8 cellular contexts compared by ENCODE assay signal in genomic region chr12:98939350-98939749, GRCh38.
DNase-seq lines count a peak whose midpoint lies in the region; ATAC-seq and TF ChIP-seq lines count a peak whose summit lies in the region.

No MANE protein-coding gene starts in this region.

- H3K4me1 ChIP-seq in heart left ventricle (no peaks in the 10 kb centered on the region), testis (no peaks in the 10 kb centered on the region)

- POLR2A ChIA-PET in RWPE1 (lab: Yijun Ruan, JAX; ENCODE audit: low non-redundant PET): no interaction called here

- TF ChIP-seq POLR2A in heart left ventricle (IDR thresholded peaks at IDR 0.05): no peak
- TF ChIP-seq POLR2A in testis (IDR thresholded peaks at IDR 0.05): no peak

- TF ChIP-seq CTCF in heart left ventricle (IDR thresholded peaks at IDR 0.05) (peak in 8 of 12 donors; percentile 7 to 35 (median 26)), RWPE1 (conservative IDR thresholded peaks at IDR 0.05; ENCODE audit: low read depth) (peak; percentile 23; the same call in 1 of the 2 replicates), testis (IDR thresholded peaks at IDR 0.05) (peak in 2 of 3 experiments; percentile 28 to 40)

- H3K27me3 ChIP-seq in heart left ventricle (no peaks in the 10 kb centered on the region), testis (no peaks in the 10 kb centered on the region)

- H3K36me3 ChIP-seq in heart left ventricle (no peaks in the 10 kb centered on the region), testis (ENCODE audit: low read depth, missing control alignments) (no peaks in the 10 kb centered on the region)

- CTCF ChIA-PET in RWPE1 (lab: Yijun Ruan, JAX): no interaction called here

- H3K9me3 ChIP-seq in heart left ventricle (peaks cover 0 to 15% (median 0%) of the 10 kb centered on the region in 12 donors), testis (no peaks in the 10 kb centered on the region)

- H3K4me3 ChIP-seq in heart left ventricle: no peak overlapping the region
- no peak overlapping the region for H3K4me3 ChIP-seq in testis

- intact Hi-C loops in heart left ventricle (cut with DNase I) (no loop called here), Right ventricle myocardium inferior (cut with DNase I) (no loop called here), testis (cut with DNase I; ENCODE audit: low total_unique reads) (no loop called here)

- H3K27ac ChIP-seq in heart left ventricle: no peak overlapping the region
- no peak overlapping the region for H3K27ac ChIP-seq in RWPE1
- no peak overlapping the region for H3K27ac ChIP-seq in testis

- DNase-seq in heart left ventricle (no peak), Right ventricle myocardium inferior (ENCODE audit: missing footprints) (no peak), RWPE1 (ENCODE audit: low spot score) (no peak), foreskin melanocyte (peak; percentile 38), testis (no peak), NCI-H2171 (lab: John Stamatoyannopoulos, UW) (no peak)
- DNase-seq in activated T-cell treated with anti-CD3 and anti-CD28 coated beads, Interleukin-2, amount 50 U/mL, for 1 hour: no peak

- 20 to 32% (median 24%) methylated on average over 2 of the region's 2 CpGs for WGBS in heart left ventricle, 4 donors
- 57 to 64% methylated on average over 2 of the region's 2 CpGs for WGBS in testis, 2 donors

- ATAC-seq in heart left ventricle (no peak), Right ventricle myocardium inferior (no peak), HG03432 (IDR thresholded peaks at IDR 0.05; ENCODE audit: unreplicated experiment) (no peak)
